Comparison of ENCODE assay signal across 9 cellular contexts in the genomic region with DNA sequence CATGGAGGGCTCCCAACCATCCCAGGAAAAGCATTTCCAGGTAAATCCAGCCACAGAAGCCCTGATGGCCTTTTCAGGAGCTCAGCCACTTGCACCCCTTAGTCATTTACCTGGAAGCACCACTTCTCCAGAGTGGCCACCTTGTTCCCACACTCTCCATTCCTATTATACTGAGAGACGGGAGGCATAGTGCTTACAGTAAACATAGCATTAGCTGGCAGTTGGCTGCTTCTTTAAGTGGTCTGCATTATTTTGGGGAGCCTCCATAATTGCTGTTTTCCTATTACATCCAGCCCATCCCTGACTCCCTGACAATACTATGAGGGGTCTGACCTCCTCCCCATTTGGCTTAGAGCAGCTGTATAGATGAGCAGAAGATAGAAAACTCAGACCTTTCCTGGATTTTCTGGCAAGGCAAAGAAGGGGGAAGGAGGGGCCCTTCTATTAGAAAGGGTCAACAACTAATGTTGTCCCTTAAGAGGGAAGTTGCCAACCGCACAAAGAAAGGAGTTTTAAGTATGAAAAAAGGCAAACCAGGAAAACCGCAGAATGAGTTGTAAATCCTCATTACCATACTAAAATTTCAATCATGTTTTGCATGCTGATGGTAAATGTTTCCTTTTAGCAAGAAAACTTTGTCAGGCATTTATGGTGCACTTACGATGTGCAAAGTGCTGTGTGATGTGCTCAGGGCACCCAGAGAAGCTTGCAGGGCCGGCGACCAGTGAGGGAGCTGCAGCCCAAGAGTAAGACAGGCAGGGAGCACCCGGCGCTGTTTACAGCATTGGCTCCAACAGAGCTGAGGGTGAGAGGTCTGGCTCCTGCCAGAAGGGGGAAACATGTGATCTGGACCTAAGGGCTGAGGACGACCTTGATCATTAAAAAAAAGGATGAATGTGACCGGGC.
DNase-seq lines count a peak whose midpoint lies in the region; ATAC-seq and TF ChIP-seq lines count a peak whose summit lies in the region.
"Had no signal": no experiment of that assay in that cellular context is flagged by ENCODE, and none has a peak within 500 bp of the region (broad histone marks: within the 10 kb centered on the region; RNA-seq: fewer than 3 reads in every experiment).

No MANE protein-coding gene starts in this region.

- H3K9ac ChIP-seq in Karpas-422 (ENCODE audit: low read length) = no peak overlapping the region

- no peak overlapping the region for H3K27ac ChIP-seq in Karpas-422 (ENCODE audit: low read length)
- H3K27ac ChIP-seq: epithelial cell of prostate had no signal

- H2AFZ ChIP-seq in Karpas-422 (ENCODE audit: low read length) = no peak overlapping the region

- no peaks in the 10 kb centered on the region for H3K79me2 ChIP-seq in Karpas-422 (ENCODE audit: low read length)

- no peaks in the 10 kb centered on the region for H3K9me3 ChIP-seq in Karpas-422 (ENCODE audit: low read length)

- DNase-seq in AG20443 (ENCODE audit: low spot score) (peak; percentile 17), Karpas-422 (peak; percentile 61), choroid plexus epithelial cell (ENCODE audit: low read depth) (peak; percentile 76), medulla oblongata (ENCODE audit: extremely low spot score) (peak; percentile 76), DMS79 (lab: John Stamatoyannopoulos, UW) (no peak), T-helper 2 cell (no peak), immature natural killer cell (no peak)

- no peaks in the 10 kb centered on the region for H3K36me3 ChIP-seq in Karpas-422 (ENCODE audit: insufficient read depth, low read length)

- peak overlapping the region in 2 of 6 donors; percentile 8 to 32 for H3K27ac Mint-ChIP-seq in immature natural killer cell

- ATAC-seq in HG03280 (IDR thresholded peaks at IDR 0.05; ENCODE audit: unreplicated experiment) = no peak

- peaks cover 0 to 8% of the 10 kb centered on the region in 2 donors for H3K4me1 Mint-ChIP-seq in immature natural killer cell

- peaks cover 0 to 10% (median 6%) of the 10 kb centered on the region in 3 donors for H3K36me3 Mint-ChIP-seq in immature natural killer cell

- H3K27me3 ChIP-seq in Karpas-422 (ENCODE audit: low read length) = no peaks in the 10 kb centered on the region

- no peaks in the 10 kb centered on the region for H4K20me1 ChIP-seq in Karpas-422 (ENCODE audit: insufficient read depth, low read depth, low read length)

- peak; percentile 29 for TF ChIP-seq CTCF in choroid plexus epithelial cell (conservative IDR thresholded peaks at IDR 0.05; ENCODE audit: low read depth, low read length)

- H3K9me2 ChIP-seq in Karpas-422 (replicated peaks; ENCODE audit: insufficient read depth, low read length) = no peaks in the 10 kb centered on the region

- no peak overlapping the region for H3K4me2 ChIP-seq in Karpas-422 (ENCODE audit: low read depth, low read length, poor library complexity, severe bottlenecking)

- peaks cover 13% of the 10 kb centered on the region for H3K4me1 ChIP-seq in Karpas-422 (ENCODE audit: low read length)

- no peak overlapping the region for H3K4me3 ChIP-seq in Karpas-422 (ENCODE audit: low read length)
- H3K4me3 ChIP-seq in choroid plexus epithelial cell (ENCODE audit: low read depth, low read length) = no peak overlapping the region

- peaks cover 0 to 5% (median 0%) of the 10 kb centered on the region in 3 donors for H3K27me3 Mint-ChIP-seq in immature natural killer cell (ENCODE audit: low read depth in 3 of 3)

- no peaks in the 10 kb centered on the region for H3K9me3 Mint-ChIP-seq in immature natural killer cell

- peak overlapping the region in 2 of 5 donors; percentile 8 to 25 for H3K4me3 Mint-ChIP-seq in immature natural killer cell

Comparison
In these comparisons a context has a peak if more than half of its experiments do, and no peak if none do; other contexts are left out.
1. DNase-seq: peak in AG20443 (single experiment), Karpas-422 (single experiment), choroid plexus epithelial cell (single experiment) and medulla oblongata (single experiment); none in DMS79 (single experiment), T-helper 2 cell (0 of 5) and immature natural killer cell (0 of 3).